ENCODE assay signal across 11 cellular contexts in the genomic region with DNA sequence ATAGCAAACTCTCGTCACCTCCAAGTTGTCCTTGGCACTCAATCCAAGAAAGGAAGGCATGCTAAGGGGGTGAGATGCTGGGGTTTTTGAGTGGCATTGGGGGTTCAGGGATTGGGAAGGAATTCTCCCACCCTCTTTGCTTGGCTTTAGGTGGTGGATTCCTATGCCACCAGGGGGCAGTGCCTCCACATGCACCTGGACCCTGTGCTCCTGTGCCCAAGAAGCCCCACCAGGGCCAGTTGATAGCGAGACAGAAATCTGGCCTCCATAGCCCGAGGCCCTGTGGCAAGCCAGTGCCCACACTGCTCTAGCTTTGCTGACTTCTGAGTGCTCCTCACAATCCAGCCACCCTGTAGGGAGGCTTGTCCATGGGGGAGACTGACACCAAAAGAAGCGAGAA. TPM values are rescaled to one million over a fixed set of nuclear protein-coding genes. Genes with fewer than 3 reads are reported as not detected.
DNase-seq lines count a peak whose midpoint lies in the region; ATAC-seq, FAIRE-seq and TF ChIP-seq lines count a peak whose summit lies in the region.
"Had no signal": no experiment of that assay in that cellular context is flagged by ENCODE, and none has a peak within 500 bp of the region (broad histone marks: within the 10 kb centered on the region; RNA-seq: fewer than 3 reads in every experiment).

No MANE protein-coding gene starts in this region.

- ATAC-seq in GM19468 (IDR thresholded peaks at IDR 0.05; ENCODE audit: extremely low read depth, unreplicated experiment), result peak; percentile 60

- H3K36me3 ChIP-seq in kidney (ENCODE audit: control insufficient read depth in 1 of 2, insufficient read depth in 2 of 2, low read length in 2 of 2) (no peaks in the 10 kb centered on the region), stomach (no peaks in the 10 kb centered on the region)
- H3K36me3 ChIP-seq: SJSA1 had no signal

- no peaks in the 10 kb centered on the region for H3K9me3 Mint-ChIP-seq in glutamatergic neuron (ENCODE audit: unreplicated experiment)

- no peak overlapping the region for H3K27ac Mint-ChIP-seq in glutamatergic neuron (ENCODE audit: unreplicated experiment)

- TF ChIP-seq EP300 in stomach (IDR thresholded peaks at IDR 0.05), result no peak

- intact Hi-C loops in kidney (cut with DNase I) (no loop called here), stomach (cut with DNase I; ENCODE audit: low total_unique reads) (no loop called here)

- TF ChIP-seq POLR2A in stomach (IDR thresholded peaks at IDR 0.05), result no peak

- no peaks in the 10 kb centered on the region for H3K27me3 Mint-ChIP-seq in glutamatergic neuron (ENCODE audit: unreplicated experiment)

- H3K27ac ChIP-seq in kidney (ENCODE audit: low read depth in 2 of 2, low read length in 2 of 2) (no peak overlapping the region), stomach (no peak overlapping the region)
- H3K27ac ChIP-seq: SJSA1 had no signal

- 52 to 100% (median 61%) methylated on average over 1 to 4 of the region's 4 CpGs for WGBS in stomach, 5 donors

- TF ChIP-seq CTCF in glutamatergic neuron (IDR thresholded peaks at IDR 0.05; ENCODE audit: partially characterized antibody, unreplicated experiment) (peak; percentile 36), kidney (IDR thresholded peaks at IDR 0.05; ENCODE audit: borderline replicate concordance, extremely low read depth, insufficient read depth) (no peak), stomach (IDR thresholded peaks at IDR 0.05) (peak in 3 of 7 experiments; percentile 18 to 32 (median 29))

- peaks cover 2% of the 10 kb centered on the region for H3K4me1 Mint-ChIP-seq in glutamatergic neuron (ENCODE audit: low read depth, unreplicated experiment)

- no peak for FAIRE-seq in kidney (lab: Jason Lieb, UNC)
- FAIRE-seq: islet of Langerhans had no signal

- H3K9ac ChIP-seq in kidney (ENCODE audit: low read length in 2 of 2), result no peak overlapping the region

- no peaks in the 10 kb centered on the region for H3K4me1 ChIP-seq in kidney (ENCODE audit: control insufficient read depth in 1 of 2, insufficient read depth in 1 of 2, low read depth in 1 of 2, low read length in 2 of 2)
- no peaks in the 10 kb centered on the region for H3K4me1 ChIP-seq in stomach
- H3K4me1 ChIP-seq: SJSA1 had no signal

- no peak overlapping the region for H3K4me3 Mint-ChIP-seq in glutamatergic neuron (ENCODE audit: unreplicated experiment)

- H3K27me3 ChIP-seq in stomach, result no peaks in the 10 kb centered on the region
- H3K27me3 ChIP-seq: SJSA1 had no signal

- H3K36me3 Mint-ChIP-seq in glutamatergic neuron (ENCODE audit: unreplicated experiment), result no peaks in the 10 kb centered on the region

- H3K4me3 ChIP-seq in kidney (ENCODE audit: low read length in 2 of 2) (no peak overlapping the region), stomach (no peak overlapping the region)
- H3K4me3 ChIP-seq: SJSA1 had no signal

- no peaks in the 10 kb centered on the region for H3K9me3 ChIP-seq in kidney (ENCODE audit: control insufficient read depth in 1 of 2, low read length in 2 of 2)
- H3K9me3 ChIP-seq in stomach, result no peaks in the 10 kb centered on the region
- H3K9me3 ChIP-seq: SJSA1 had no signal

- DNase-seq in DMS153 (lab: John Stamatoyannopoulos, UW), result peak; percentile 3
- DNase-seq in RPMI8226, result peak; percentile 10
- DNase-seq in glutamatergic neuron, result peak; percentile 36
- DNase-seq in kidney, result no peak
- no peak for DNase-seq in effector CD4-positive, alpha-beta T cell
- DNase-seq in putamen (ENCODE audit: low spot score), result no peak
- no peak for DNase-seq in stomach

RNA-seq across cellular contexts. Expression of a gene that starts 2.0 kb away (rescaled TPM):
- not detected for total RNA-seq in glutamatergic neuron (ENCODE audit: unreplicated experiment)
- not detected for total RNA-seq in kidney
- 0.52 TPM for polyA plus RNA-seq in kidney (ENCODE audit: insufficient read depth, low read depth, low replicate concordance)
- total RNA-seq in stomach, result not detected
- polyA plus RNA-seq in stomach, result under 1 TPM in 1 of 3 donors, not detected in 2; 0.31 TPM
- total RNA-seq: SJSA1, subcutaneous adipose tissue had no signal

RNA-seq across cellular contexts. Expression of a gene that starts 18.6 kb away (rescaled TPM):
- total RNA-seq in glutamatergic neuron (ENCODE audit: unreplicated experiment) (2.0 TPM), kidney (0.44 TPM), stomach (1 to 10 TPM in 1 of 5 donors, under 1 TPM in 1, not detected in 3; 0.14 to 7.3 TPM)
- polyA plus RNA-seq in kidney (ENCODE audit: insufficient read depth, low read depth, low replicate concordance) (0.24 TPM), stomach (under 1 TPM; 0.10 to 0.15 (median 0.12) TPM)
- total RNA-seq: SJSA1 had no signal

RNA-seq across cellular contexts. Expression of a gene that starts 20.7 kb away (rescaled TPM):
- total RNA-seq in glutamatergic neuron (ENCODE audit: unreplicated experiment) (not detected), kidney (not detected), stomach (not detected)
- polyA plus RNA-seq in kidney (ENCODE audit: insufficient read depth, low read depth, low replicate concordance) (not detected), stomach (not detected)
- total RNA-seq: SJSA1, subcutaneous adipose tissue had no signal

Comparison
In these comparisons a context has a peak if more than half of its experiments do, and no peak if none do; other contexts are left out.
1. DNase-seq: peak in DMS153 (single experiment), RPMI8226 (single experiment) and glutamatergic neuron (single experiment); none in kidney (single experiment), effector CD4-positive, alpha-beta T cell (single experiment), putamen (single experiment) and stomach (single experiment).